ENCODE assay signal across 23 cellular contexts in genomic region chr10:9786576-9786975, GRCh38.
DNase-seq lines count a peak whose midpoint lies in the region; ATAC-seq, FAIRE-seq and TF ChIP-seq lines count a peak whose summit lies in the region.
"Had no signal": no experiment of that assay in that cellular context is flagged by ENCODE, and none has a peak within 500 bp of the region (broad histone marks: within the 10 kb centered on the region; RNA-seq: fewer than 3 reads in every experiment).

No MANE protein-coding gene starts in this region.

- H3K36me3 ChIP-seq in prostate gland (no peaks in the 10 kb centered on the region), small intestine (ENCODE audit: control insufficient read depth in 2 of 2, insufficient read depth in 2 of 2, low read length in 2 of 2) (no peaks in the 10 kb centered on the region)
- H3K36me3 ChIP-seq: BLaER1, upper lobe of left lung had no signal

- H3K9me3 ChIP-seq in prostate gland (no peaks in the 10 kb centered on the region), small intestine (ENCODE audit: control insufficient read depth, low read depth) (no peaks in the 10 kb centered on the region)
- H3K9me3 ChIP-seq: BLaER1, Caco-2, upper lobe of left lung had no signal

- H3K4me3 ChIP-seq in prostate gland (no peak overlapping the region), small intestine (ENCODE audit: low read depth in 1 of 2, low read length in 2 of 2) (no peak overlapping the region)
- H3K4me3 ChIP-seq: BLaER1, upper lobe of left lung had no signal

- DNase-seq in A172 (ENCODE audit: low spot score) (peak; percentile 2), HPDE6-E6E7 (ENCODE audit: extremely low spot score) (peak; percentile 22), astrocyte of the hippocampus (ENCODE audit: low read depth, low spot score) (peak; percentile 60), glomerular endothelial cell (ENCODE audit: extremely low read depth, low read depth, low spot score) (peak; percentile 0), midbrain (lab: John Stamatoyannopoulos, UW) (no peak), prostate gland (ENCODE audit: low spot score) (no peak), small intestine (no peak)
- DNase-seq: 8988T; activated CD8-positive, alpha-beta memory T cell treated with anti-CD3 and anti-CD28 coated beads, Interleukin-2, amount 50 U/mL, for 48 hours; activated naive CD8-positive, alpha-beta T cell treated with anti-CD3 and anti-CD28 coated beads for 36 hours; Caco-2; DMS79 treated with DMSO at 0.1 percent for 48 hours; foreskin melanocyte; GOT3; hypothalamus; islet precursor cell; NCI-H1436 treated with DMSO at 0.1 percent for 48 hours; NCI-H524; retina; upper lobe of left lung had no signal

- WGBS in prostate gland, result 90% methylated on average over 3 of the region's 3 CpGs
- 76 to 92% (median 91%) methylated on average over 3 of the region's 3 CpGs for WGBS in small intestine, 3 donors

- TF ChIP-seq POLR2A in prostate gland (IDR thresholded peaks at IDR 0.05), result no peak

- no peaks in the 10 kb centered on the region for H3K27me3 ChIP-seq in prostate gland (replicated peaks; ENCODE audit: insufficient read depth)
- H3K27me3 ChIP-seq in small intestine (ENCODE audit: control insufficient read depth in 2 of 2, insufficient read depth in 2 of 2, low read length in 2 of 2), result no peaks in the 10 kb centered on the region
- H3K27me3 ChIP-seq: BLaER1, upper lobe of left lung had no signal

- FAIRE-seq in small intestine (lab: Jason Lieb, UNC), result no peak

- H3K27ac ChIP-seq in prostate gland (no peak overlapping the region), small intestine (ENCODE audit: low read depth in 1 of 2, low read length in 1 of 2) (no peak overlapping the region)
- H3K27ac ChIP-seq: BLaER1, upper lobe of left lung had no signal

- intact Hi-C loops in prostate gland (cut with DNase I), result no loop called here

- H3K4me1 ChIP-seq in prostate gland (replicated peaks), result no peaks in the 10 kb centered on the region
- H3K4me1 ChIP-seq in small intestine (ENCODE audit: control insufficient read depth in 2 of 2, insufficient read depth in 1 of 2, low read depth in 1 of 2, low read length in 1 of 2), result no peaks in the 10 kb centered on the region
- H3K4me1 ChIP-seq: Caco-2, upper lobe of left lung had no signal

- no peak for ATAC-seq in HG03442 (IDR thresholded peaks at IDR 0.05; ENCODE audit: unreplicated experiment)
- ATAC-seq: SK-N-SH treated with all-trans-retinoic acid at 6 μM for 48 hours had no signal

- TF ChIP-seq CTCF in prostate gland (IDR thresholded peaks at IDR 0.05), result no peak

Comparison
In these comparisons a context has a peak if more than half of its experiments do, and no peak if none do; other contexts are left out.
1. DNase-seq: peak in A172 (single experiment), HPDE6-E6E7 (single experiment), astrocyte of the hippocampus (single experiment) and glomerular endothelial cell (single experiment); none in midbrain (single experiment), prostate gland (single experiment) and small intestine (single experiment).